Comparison of ENCODE assay signal across 1 cellular context in the genomic region with DNA sequence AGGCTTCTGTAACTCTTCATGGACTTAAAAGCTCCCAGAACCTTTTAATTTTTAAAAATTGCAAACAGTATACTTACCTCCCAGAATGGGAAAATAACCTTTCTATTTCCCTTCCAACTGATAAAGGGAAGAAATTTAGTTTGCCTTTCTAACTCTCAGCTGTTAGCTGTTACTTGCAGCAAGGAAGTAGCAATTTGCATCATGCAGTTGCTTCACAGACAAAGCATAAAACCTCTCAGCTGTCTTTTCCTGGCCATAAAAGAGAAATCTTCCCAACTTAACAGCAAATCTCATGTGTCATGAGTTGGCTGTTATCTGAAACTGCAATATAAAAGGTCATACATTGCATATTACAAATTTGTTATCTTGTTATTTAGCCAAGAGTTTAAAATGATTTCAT.
A peak's percentile ranks its signal among the peaks of the same experiment; 100 is the strongest.
TF ChIP-seq lines count a peak whose summit lies in the region.

No MANE protein-coding gene starts in this region.

TF ChIP-seq in K562, 482 proteins besides CTCF, POLR2A, EP300 and RAD21:
- TF ChIP-seq GATAD2B (IDR thresholded peaks at IDR 0.05; ENCODE audit: borderline replicate concordance) (no peak), MYBL2 (IDR thresholded peaks at IDR 0.05; ENCODE audit: low read depth) (no peak), MYBL2 (CRISPR knock-in tag; IDR thresholded peaks at IDR 0.05; ENCODE audit: borderline replicate concordance) (no peak), ZNF583 (CRISPR knock-in tag; IDR thresholded peaks at IDR 0.05) (no peak), U2AF2 (optimal IDR thresholded peaks at IDR 0.05; ENCODE audit: low read depth, low read length) (no peak), ZNF639 (CRISPR knock-in tag; conservative IDR thresholded peaks at IDR 0.05 in 1 of 2, IDR thresholded peaks at IDR 0.05 in 1 of 2) (no peak), FOXK2 (conservative IDR thresholded peaks at IDR 0.05 in 1 of 2, IDR thresholded peaks at IDR 0.05 in 1 of 2; ENCODE audit: low read depth in 2 of 2) (no peak), IRF1 (CRISPR knock-in tag; IDR thresholded peaks at IDR 0.05; ENCODE audit: borderline replicate concordance) (no peak), RBBP5 (IDR thresholded peaks at IDR 0.05; ENCODE audit: borderline replicate concordance, insufficient read depth, low read length, poor library complexity, severe bottlenecking) (no peak), POLR2AphosphoS2 (IDR thresholded peaks at IDR 0.05; ENCODE audit: low read length) (no peak), HMGN3 (IDR thresholded peaks at IDR 0.05; ENCODE audit: borderline replicate concordance, extremely low read depth, insufficient read length, low read depth, low read length) (no peak), ZNF830 (CRISPR knock-in tag; IDR thresholded peaks at IDR 0.05) (no peak), EZH2 (IDR thresholded peaks at IDR 0.05; ENCODE audit: borderline replicate concordance, low read depth, low read length) (no peak), CEBPG (CRISPR knock-in tag; IDR thresholded peaks at IDR 0.05) (no peak), CEBPG (tag; conservative IDR thresholded peaks at IDR 0.05 in 1 of 2, IDR thresholded peaks at IDR 0.05 in 1 of 2) (peak; percentile 75 to 83)
- TF ChIP-seq, protein P1, sequence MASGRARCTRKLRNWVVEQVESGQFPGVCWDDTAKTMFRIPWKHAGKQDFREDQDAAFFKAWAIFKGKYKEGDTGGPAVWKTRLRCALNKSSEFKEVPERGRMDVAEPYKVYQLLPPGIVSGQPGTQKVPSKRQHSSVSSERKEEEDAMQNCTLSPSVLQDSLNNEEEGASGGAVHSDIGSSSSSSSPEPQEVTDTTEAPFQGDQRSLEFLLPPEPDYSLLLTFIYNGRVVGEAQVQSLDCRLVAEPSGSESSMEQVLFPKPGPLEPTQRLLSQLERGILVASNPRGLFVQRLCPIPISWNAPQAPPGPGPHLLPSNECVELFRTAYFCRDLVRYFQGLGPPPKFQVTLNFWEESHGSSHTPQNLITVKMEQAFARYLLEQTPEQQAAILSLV (tag; IDR thresholded peaks at IDR 0.05): no peak
- TF ChIP-seq, protein P2, sequence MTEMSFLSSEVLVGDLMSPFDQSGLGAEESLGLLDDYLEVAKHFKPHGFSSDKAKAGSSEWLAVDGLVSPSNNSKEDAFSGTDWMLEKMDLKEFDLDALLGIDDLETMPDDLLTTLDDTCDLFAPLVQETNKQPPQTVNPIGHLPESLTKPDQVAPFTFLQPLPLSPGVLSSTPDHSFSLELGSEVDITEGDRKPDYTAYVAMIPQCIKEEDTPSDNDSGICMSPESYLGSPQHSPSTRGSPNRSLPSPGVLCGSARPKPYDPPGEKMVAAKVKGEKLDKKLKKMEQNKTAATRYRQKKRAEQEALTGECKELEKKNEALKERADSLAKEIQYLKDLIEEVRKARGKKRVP (CRISPR knock-in tag; IDR thresholded peaks at IDR 0.05): peak; percentile 72; the same call in 1 of the 2 replicates
